ENCODE assay signal across 10 cellular contexts in genomic region chr5:124524552-124525232, GRCh38.
DNase-seq lines count a peak whose midpoint lies in the region; ATAC-seq and TF ChIP-seq lines count a peak whose summit lies in the region.
"Had no signal": no experiment of that assay in that cellular context is flagged by ENCODE, and none has a peak within 500 bp of the region (broad histone marks: within the 10 kb centered on the region; RNA-seq: fewer than 3 reads in every experiment).

No MANE protein-coding gene starts in this region.

- TF ChIP-seq CTCF in foreskin keratinocyte (conservative IDR thresholded peaks at IDR 0.05) (peak; percentile 3), psoas muscle (IDR thresholded peaks at IDR 0.05) (no peak)

- in situ Hi-C loops in KBM-7 (cut with MboI; ENCODE audit: low pct_unique_long_range_greater_than_20kb, low sequenced_read_pairs), result no loop called here

- H3K36me3 ChIP-seq in psoas muscle (ENCODE audit: insufficient read depth in 1 of 2, low read depth in 1 of 2), result no peaks in the 10 kb centered on the region
- H3K36me3 ChIP-seq: gastrocnemius medialis had no signal

- H3K27ac ChIP-seq in foreskin keratinocyte (no peak overlapping the region), psoas muscle (no peak overlapping the region)
- H3K27ac ChIP-seq: gastrocnemius medialis had no signal

- peak; percentile 89 for ATAC-seq in GM18867 (IDR thresholded peaks at IDR 0.05; ENCODE audit: unreplicated experiment)
- ATAC-seq in GM21717 (IDR thresholded peaks at IDR 0.05; ENCODE audit: unreplicated experiment), result peak; percentile 94
- ATAC-seq in HG03442 (IDR thresholded peaks at IDR 0.05; ENCODE audit: unreplicated experiment), result peak; percentile 88
- no peak for ATAC-seq in foreskin keratinocyte
- ATAC-seq in psoas muscle, result no peak
- ATAC-seq: gastrocnemius medialis had no signal

- no peaks in the 10 kb centered on the region for H3K4me1 ChIP-seq in foreskin keratinocyte
- H3K4me1 ChIP-seq in psoas muscle, result peaks cover 15% of the 10 kb centered on the region

- H3K4me3 ChIP-seq in psoas muscle, result no peak overlapping the region
- H3K4me3 ChIP-seq: gastrocnemius medialis had no signal

- intact Hi-C loops in psoas muscle (cut with DNase I), result loop anchor here (10.0 kb wide), 1 partner anchor 220 kb away; the partner anchor contains the start of gene ZNF608 (in 2 of the 2)

- no peaks in the 10 kb centered on the region for H3K9me3 ChIP-seq in psoas muscle
- H3K9me3 ChIP-seq: gastrocnemius medialis had no signal

- peaks cover 9% of the 10 kb centered on the region for H3K27me3 ChIP-seq in foreskin keratinocyte
- no peaks in the 10 kb centered on the region for H3K27me3 ChIP-seq in psoas muscle (ENCODE audit: insufficient read depth in 3 of 3, low read length in 2 of 3)
- H3K27me3 ChIP-seq: gastrocnemius medialis had no signal

- WGBS in psoas muscle, 3 donors, result 70 to 87% (median 75%) methylated on average over 6 of the region's 6 CpGs

- DNase-seq in foreskin keratinocyte, result no peak
- DNase-seq in psoas muscle, result no peak
- no peak for DNase-seq in KBM-7
- no peak for DNase-seq in occipital lobe (lab: John Stamatoyannopoulos, UW)
- DNase-seq in UCSD-AML1 (lab: John Stamatoyannopoulos, UW; ENCODE audit: unreplicated experiment), result no peak
- DNase-seq: gastrocnemius medialis, NCI-H1092 had no signal

Comparison
In these comparisons a context has a peak if more than half of its experiments do, and no peak if none do; other contexts are left out.
1. ATAC-seq: peak in GM18867 (single experiment), GM21717 (single experiment) and HG03442 (single experiment); none in foreskin keratinocyte (single experiment) and psoas muscle (0 of 4).